In genomic region chr7:96075510-96076349, GRCh38 we compare ENCODE assay signal across 8 cellular contexts.
DNase-seq lines count a peak whose midpoint lies in the region; ATAC-seq and TF ChIP-seq lines count a peak whose summit lies in the region.

No MANE protein-coding gene starts in this region.

- H3K79me2 ChIP-seq in neural progenitor cell (ENCODE audit: low read depth): no peaks in the 10 kb centered on the region

- H3K27ac ChIP-seq in neural progenitor cell (no peak overlapping the region), thyroid gland (no peak overlapping the region)

- peaks cover 8% of the 10 kb centered on the region for H3K4me1 Mint-ChIP-seq in neural progenitor cell

- H3K27me3 Mint-ChIP-seq in neural progenitor cell (ENCODE audit: insufficient read depth, low read depth): peaks cover 6% of the 10 kb centered on the region

- H3K9me3 Mint-ChIP-seq in neural progenitor cell: no peaks in the 10 kb centered on the region

- H3K4me1 ChIP-seq in neural progenitor cell (peaks cover 17% of the 10 kb centered on the region), thyroid gland (peaks cover 6 to 7% of the 10 kb centered on the region in 2 donors)

- peak overlapping the region; percentile 84 for H3K4me2 ChIP-seq in neural progenitor cell

- H3K4me3 ChIP-seq in neural progenitor cell: peak overlapping the region; percentile 73
- peak overlapping the region; percentile 2 to 40 (median 36) for H3K4me3 ChIP-seq in thyroid gland (replicated peaks in 1 of 3)

- H3K36me3 Mint-ChIP-seq in neural progenitor cell: no peaks in the 10 kb centered on the region

- peaks cover 11% of the 10 kb centered on the region for H3F3A ChIP-seq in neural progenitor cell (ENCODE audit: low read depth)

- no peaks in the 10 kb centered on the region for H4K20me1 ChIP-seq in neural progenitor cell (ENCODE audit: low read depth)

- peak overlapping the region; percentile 99 for H2AFZ ChIP-seq in neural progenitor cell (replicated peaks)

- no peak for TF ChIP-seq POLR2A in thyroid gland (IDR thresholded peaks at IDR 0.05)

- H3K36me3 ChIP-seq in neural progenitor cell (no peaks in the 10 kb centered on the region), thyroid gland (no peaks in the 10 kb centered on the region)

- H3K27ac Mint-ChIP-seq in neural progenitor cell: no peak overlapping the region

- intact Hi-C loops in thyroid gland (cut with DNase I): loop anchor here (5.0 kb wide), 1 partner anchor 952 kb away; no protein-coding TSS in a partner anchor

- H3K27me3 ChIP-seq in neural progenitor cell: peaks cover 3% of the 10 kb centered on the region
- H3K27me3 ChIP-seq in thyroid gland: no peaks in the 10 kb centered on the region

- 1 to 3% methylated on average over 31 to 37 of the region's 47 CpGs for WGBS in thyroid gland, 2 donors

- H3K9ac ChIP-seq in neural progenitor cell: no peak overlapping the region

- peak; percentile 56 for DNase-seq in DMS53 treated with DMSO at 0.1 percent for 48 hours (lab: John Stamatoyannopoulos, UW; ENCODE audit: unreplicated experiment)
- DNase-seq in Kasumi-1 (lab: John Stamatoyannopoulos, UW): peak; percentile 69 to 86
- DNase-seq in RPMI7951 (ENCODE audit: low read depth): peak; percentile 56
- peak; percentile 35 for DNase-seq in activated gamma-delta T cell treated with anti-CD3 and anti-CD28 coated beads, Interleukin-2, amount 50 U/mL, for 16 hours (ENCODE audit: low read depth)
- peak; percentile 49 for DNase-seq in foreskin melanocyte
- DNase-seq in neural progenitor cell (ENCODE audit: low spot score): peak; percentile 89
- DNase-seq in thyroid gland: peak; percentile 58 to 66

- peak overlapping the region; percentile 96 for H3K4me3 Mint-ChIP-seq in neural progenitor cell

- H3K9me3 ChIP-seq in neural progenitor cell (ENCODE audit: low read depth): no peaks in the 10 kb centered on the region
- no peaks in the 10 kb centered on the region for H3K9me3 ChIP-seq in thyroid gland

- ATAC-seq in GM21717 (IDR thresholded peaks at IDR 0.05; ENCODE audit: unreplicated experiment): peak; percentile 91

- TF ChIP-seq CTCF in neural progenitor cell (IDR thresholded peaks at IDR 0.05) (peak; percentile 88), thyroid gland (IDR thresholded peaks at IDR 0.05) (peak; percentile 46 to 81 (median 76))

Comparison
In these comparisons a context has a peak if more than half of its experiments do, and no peak if none do; other contexts are left out.
1. DNase-seq: peak in every context shown above with its lines; median percentile 89 in neural progenitor cell; 78 in Kasumi-1; 62 in thyroid gland; 56 in DMS53 treated with DMSO at 0.1 percent for 48 hours; 56 in RPMI7951; 49 in foreskin melanocyte; 35 in activated gamma-delta T cell treated with anti-CD3 and anti-CD28 coated beads, Interleukin-2, amount 50 U/mL, for 16 hours.